ENCODE assay signal across 21 cellular contexts in genomic region chr10:528173-529165, GRCh38.
DNase-seq lines count a peak whose midpoint lies in the region; ATAC-seq and TF ChIP-seq lines count a peak whose summit lies in the region.
"Had no signal": no experiment of that assay in that cellular context is flagged by ENCODE, and none has a peak within 500 bp of the region (broad histone marks: within the 10 kb centered on the region; RNA-seq: fewer than 3 reads in every experiment).

No MANE protein-coding gene starts in this region.

- H3K79me2 ChIP-seq in OCI-LY1 (ENCODE audit: insufficient read depth, low read length), result peaks cover 36% of the 10 kb centered on the region

- peak; percentile 28; the same call in 1 of the 2 replicates for TF ChIP-seq CTCF in OCI-LY1 (IDR thresholded peaks at IDR 0.05; ENCODE audit: low read length)
- TF ChIP-seq CTCF in glutamatergic neuron (IDR thresholded peaks at IDR 0.05; ENCODE audit: partially characterized antibody, unreplicated experiment), result no peak

- no peaks in the 10 kb centered on the region for H3K9me2 ChIP-seq in OCI-LY1 (ENCODE audit: low read depth, low read length)

- peak overlapping the region; percentile 34 for H3K4me3 Mint-ChIP-seq in glutamatergic neuron (ENCODE audit: unreplicated experiment)
- H3K4me3 Mint-ChIP-seq: CD4-positive, alpha-beta memory T cell; GM23338 had no signal

- no peaks in the 10 kb centered on the region for H3K36me3 Mint-ChIP-seq in glutamatergic neuron (ENCODE audit: unreplicated experiment)
- H3K36me3 Mint-ChIP-seq: CD4-positive, alpha-beta memory T cell had no signal

- no peak overlapping the region for H3K4me3 ChIP-seq in BLaER1
- H3K4me3 ChIP-seq in OCI-LY1 (ENCODE audit: low read depth, low read length, poor library complexity, severe bottlenecking), result peak overlapping the region; percentile 52
- H3K4me3 ChIP-seq: BLaER1 treated with 17β-estradiol and CSF1 and Interleukin-3, amounts not matched to agents 10 nM and 100 nM; GM23338; Peyer's patch; SJCRH30 had no signal

- H3K27me3 ChIP-seq in BLaER1, result no peaks in the 10 kb centered on the region
- H3K27me3 ChIP-seq in OCI-LY1 (ENCODE audit: insufficient read depth, low read length), result no peaks in the 10 kb centered on the region
- H3K27me3 ChIP-seq: Peyer's patch, SJCRH30 had no signal

- H4K20me1 ChIP-seq in BLaER1 (peaks cover 100% of the 10 kb centered on the region), OCI-LY1 (ENCODE audit: insufficient read depth, low read length) (no peaks in the 10 kb centered on the region)

- H3K4me1 ChIP-seq in BLaER1 (peaks cover 47% of the 10 kb centered on the region), OCI-LY1 (ENCODE audit: insufficient read depth, low read length, severe bottlenecking) (peaks cover 82% of the 10 kb centered on the region)
- H3K4me1 ChIP-seq: Peyer's patch had no signal

- no peak for DNase-seq in glutamatergic neuron
- DNase-seq in sciatic nerve (ENCODE audit: low spot score), result peak; percentile 44
- no peak for DNase-seq in effector CD4-positive, alpha-beta T cell
- DNase-seq: CD4-positive, alpha-beta memory T cell; DMS 273 treated with DMSO at 0.1 percent for 48 hours; DND-41; HCEC 1CT; NCI-H1092 treated with DMSO at 0.1 percent for 48 hours; NCI-H1436 treated with DMSO at 0.1 percent for 48 hours; NCI-H1930; NCI-H69; Peyer's patch; SJCRH30 had no signal

- peaks cover 4% of the 10 kb centered on the region for H3K27me3 Mint-ChIP-seq in glutamatergic neuron (ENCODE audit: unreplicated experiment)

- peaks cover 46% of the 10 kb centered on the region for H3K4me1 Mint-ChIP-seq in glutamatergic neuron (ENCODE audit: low read depth, unreplicated experiment)
- H3K4me1 Mint-ChIP-seq: CD4-positive, alpha-beta memory T cell had no signal

- intact Hi-C loops in sciatic nerve (cut with DNase I), result no loop called here

- H3K36me3 ChIP-seq in BLaER1 (no peaks in the 10 kb centered on the region), OCI-LY1 (ENCODE audit: insufficient read depth, low read length) (peaks cover 44% of the 10 kb centered on the region; the same call in 1 of the 2 replicates)
- H3K36me3 ChIP-seq: BLaER1 treated with 17β-estradiol and CSF1 and Interleukin-3, amounts not matched to agents 10 nM and 100 nM; Peyer's patch; SJCRH30 had no signal

- H3K27ac ChIP-seq in BLaER1, result no peak overlapping the region
- H3K27ac ChIP-seq in OCI-LY1 (ENCODE audit: low read depth, low read length, poor library complexity, severe bottlenecking), result peak overlapping the region; percentile 97
- H3K27ac ChIP-seq: BLaER1 treated with 17β-estradiol and CSF1 and Interleukin-3, amounts not matched to agents 10 nM and 100 nM; KMS-11; Peyer's patch; SJCRH30 had no signal

- H3K9me3 Mint-ChIP-seq in glutamatergic neuron (ENCODE audit: unreplicated experiment), result peaks cover 14% of the 10 kb centered on the region
- H3K9me3 Mint-ChIP-seq: CD4-positive, alpha-beta memory T cell; GM23338 had no signal

- no peaks in the 10 kb centered on the region for H3K9me3 ChIP-seq in BLaER1
- H3K9me3 ChIP-seq in OCI-LY1 (ENCODE audit: low read length), result no peaks in the 10 kb centered on the region
- H3K9me3 ChIP-seq: BLaER1 treated with 17β-estradiol and CSF1 and Interleukin-3, amounts not matched to agents 10 nM and 100 nM; Caco-2; Peyer's patch; SJCRH30 had no signal

- H3F3A ChIP-seq in OCI-LY1 (ENCODE audit: insufficient read depth, low read length), result peaks cover 6% of the 10 kb centered on the region; the same call in 1 of the 2 replicates

- H3K27ac Mint-ChIP-seq in glutamatergic neuron (ENCODE audit: unreplicated experiment), result no peak overlapping the region
- H3K27ac Mint-ChIP-seq: CD4-positive, alpha-beta memory T cell; GM23338 had no signal

- H2AFZ ChIP-seq in OCI-LY1 (ENCODE audit: low read length), result no peak overlapping the region
- H2AFZ ChIP-seq: GM23338 had no signal

- ATAC-seq in sciatic nerve (no peak), HG03378 (IDR thresholded peaks at IDR 0.05; ENCODE audit: unreplicated experiment) (no peak), GM18502 (IDR thresholded peaks at IDR 0.05; ENCODE audit: poor library complexity, unreplicated experiment) (no peak)
- ATAC-seq: GM23338 had no signal

- H3K4me2 ChIP-seq in BLaER1, result peak overlapping the region; percentile 16; the same call in 1 of the 2 replicates
- peak overlapping the region; percentile 51 for H3K4me2 ChIP-seq in OCI-LY1 (ENCODE audit: low read length)
- H3K4me2 ChIP-seq: GM23338, KMS-11 had no signal

- H3K9ac ChIP-seq in BLaER1, result no peak overlapping the region
- peak overlapping the region; percentile 59; the same call in 1 of the 2 replicates for H3K9ac ChIP-seq in OCI-LY1 (ENCODE audit: low read length)
- H3K9ac ChIP-seq: BLaER1 treated with 17β-estradiol and CSF1 and Interleukin-3, amounts not matched to agents 10 nM and 100 nM; KMS-11 had no signal
